Comparison of ENCODE assay signal across 26 cellular contexts in genomic region chr7:129186749-129187260, GRCh38. TPM values are rescaled to one million over a fixed set of nuclear protein-coding genes. Genes with fewer than 3 reads are reported as not detected.
"Had no signal": no experiment of that assay in that cellular context is flagged by ENCODE, and none has a peak within 500 bp of the region (broad histone marks: within the 10 kb centered on the region; RNA-seq: fewer than 3 reads in every experiment).

No MANE protein-coding gene starts in this region.

- H3K9me3 Mint-ChIP-seq: activated naive CD4-positive, alpha-beta T cell treated with anti-CD3 and anti-CD28 coated beads, Interleukin-2, amount 50 U/mL, for 24 hours; activated T-cell treated with anti-CD3 and anti-CD28 coated beads, Interleukin-2, amount 50 U/mL, for 24 hours; activated T-helper 1 cell treated with anti-CD3 and anti-CD28 coated beads, Interleukin-12 subunit alpha, Interleukin-12 subunit beta, Interleukin-2, Interleukin-4 antibody, amounts not matched to agents 30 ng/mL and 10 ng/mL and 1 ng/mL, durations not matched to agents 14 hours and 24 hours and 36 hours; WTC11 had no signal

- H3K36me3 ChIP-seq: ascending aorta, brain microvascular endothelial cell, cardiac muscle cell, MG63 had no signal

- H3K36me3 Mint-ChIP-seq: activated CD8-positive, alpha-beta memory T cell treated with anti-CD3 and anti-CD28 coated beads, Interleukin-2, amount 10 ng/mL, durations not matched to agents 7 days and 5 days; activated naive CD4-positive, alpha-beta T cell treated with anti-CD3 and anti-CD28 coated beads, Interleukin-2, amount 50 U/mL, for 24 hours; WTC11 had no signal

- H3K27ac ChIP-seq: ascending aorta, brain microvascular endothelial cell had no signal

- ATAC-seq: activated CD8-positive, alpha-beta memory T cell treated with anti-CD3 and anti-CD28 coated beads, Interleukin-2, amount 10 ng/mL, durations not matched to agents 7 days and 5 days; PC-3; T-helper 17 cell; WTC11 had no signal

- H3K4me3 ChIP-seq: cardiac muscle cell, MG63 had no signal

- H3K27ac Mint-ChIP-seq: activated CD8-positive, alpha-beta memory T cell treated with anti-CD3 and anti-CD28 coated beads, Interleukin-2, amount 10 ng/mL, durations not matched to agents 7 days and 5 days; activated naive CD4-positive, alpha-beta T cell treated with anti-CD3 and anti-CD28 coated beads, Interleukin-2, amount 50 U/mL, for 24 hours; activated T-cell treated with anti-CD3 and anti-CD28 coated beads, Interleukin-2, amount 50 U/mL, for 24 hours; activated T-helper 1 cell treated with anti-CD3 and anti-CD28 coated beads, Interleukin-12 subunit alpha, Interleukin-12 subunit beta, Interleukin-2, Interleukin-4 antibody, amounts not matched to agents 30 ng/mL and 10 ng/mL and 1 ng/mL, durations not matched to agents 14 hours and 24 hours and 36 hours; T-helper 17 cell; WTC11 had no signal

- H3K27me3 ChIP-seq: ascending aorta, brain microvascular endothelial cell, cardiac muscle cell, MG63 had no signal

- DNase-seq: activated CD4-positive, alpha-beta T cell treated with anti-CD3 and anti-CD28 coated beads for 48 hours; activated CD4-positive, alpha-beta T cell treated with anti-CD3 and anti-CD28 coated beads, Interleukin-2, amount 50 U/mL, for 4 hours; activated CD4-positive, CD25-positive, alpha-beta regulatory T cell treated with anti-CD3 and anti-CD28 coated beads, Interleukin-2, amount 50 U/mL, for 72 hours; activated CD8-positive, alpha-beta memory T cell treated with anti-CD3 and anti-CD28 coated beads, Interleukin-2, amount 10 ng/mL, durations not matched to agents 7 days and 5 days; activated effector memory CD4-positive, alpha-beta T cell treated with Interleukin-2 at 50 U/mL for 16 hours; activated naive CD4-positive, alpha-beta T cell; activated T-cell treated with anti-CD3 and anti-CD28 coated beads, Interleukin-2, amount 50 U/mL, for 24 hours; brain microvascular endothelial cell; MG63; MV-4-11; NCI-H1092 treated with DMSO at 0.1 percent for 48 hours; NCI-H1417 treated with DMSO at 0.1 percent for 48 hours; NCI-H1694; NCI-H2029; NCI-H2107; NCI-H510A treated with DMSO at 0.1 percent for 48 hours; NCI-H69; PC-3; SHP77 treated with DMSO at 0.1 percent for 48 hours; T-helper 17 cell; T-helper 9 cell had no signal

- H3K9me3 ChIP-seq: ascending aorta, MG63 had no signal

RNA-seq across cellular contexts. Expression of gene SMO, which starts 1.6 kb away (rescaled TPM):
- total RNA-seq: T-helper 17 cell had no signal
